11 cellular contexts compared by ENCODE assay signal in genomic region chr17:50685691-50686493, GRCh38. TPM values are rescaled to one million over a fixed set of nuclear protein-coding genes. Genes with fewer than 3 reads are reported as not detected.
A peak's percentile ranks its signal among the peaks of the same experiment; 100 is the strongest.
DNase-seq lines count a peak whose midpoint lies in the region; ATAC-seq and TF ChIP-seq lines count a peak whose summit lies in the region.
"Had no signal": no experiment of that assay in that cellular context is flagged by ENCODE, and none has a peak within 500 bp of the region (broad histone marks: within the 10 kb centered on the region; RNA-seq: fewer than 3 reads in every experiment).

No MANE protein-coding gene starts in this region.

- H3K27me3 ChIP-seq in BE2C (no peaks in the 10 kb centered on the region), Peyer's patch (no peaks in the 10 kb centered on the region), right atrium auricular region (no peaks in the 10 kb centered on the region), psoas muscle (ENCODE audit: insufficient read depth in 3 of 3, low read length in 2 of 3) (no peaks in the 10 kb centered on the region), smooth muscle cell (ENCODE audit: low read depth) (no peaks in the 10 kb centered on the region)

- H4K20me1 ChIP-seq in smooth muscle cell (ENCODE audit: low read depth), result no peaks in the 10 kb centered on the region

- DNase-seq in BE2C, result peak; percentile 3
- DNase-seq in Peyer's patch, result no peak
- DNase-seq in right atrium auricular region (ENCODE audit: low spot score), result no peak
- DNase-seq in psoas muscle, result no peak
- no peak for DNase-seq in WTC11 (ENCODE audit: low spot score)
- no peak for DNase-seq in activated CD4-positive, alpha-beta T cell treated with anti-CD3 and anti-CD28 coated beads for 4 hours
- no peak for DNase-seq in smooth muscle cell (lab: John Stamatoyannopoulos, UW; ENCODE audit: unreplicated experiment)
- DNase-seq in activated CD4-positive, alpha-beta T cell treated with anti-CD3 and anti-CD28 coated beads, Interleukin-2, amount 50 U/mL, for 1 hour, result no peak
- DNase-seq: cortex of kidney, NCI-H1105 had no signal

- H3K9ac ChIP-seq in smooth muscle cell (ENCODE audit: low read depth), result no peak overlapping the region

- peaks cover 5% of the 10 kb centered on the region for H3F3A ChIP-seq in smooth muscle cell (ENCODE audit: low read depth)

- no peak overlapping the region for H3K4me3 Mint-ChIP-seq in WTC11

- H3K4me2 ChIP-seq in smooth muscle cell, result no peak overlapping the region

- ATAC-seq in psoas muscle (no peak), WTC11 (no peak)
- ATAC-seq: activated naive CD4-positive, alpha-beta T cell treated with anti-CD3 and anti-CD28 coated beads, Interleukin-2, amount 50 U/mL, for 72 hours had no signal

- no peak overlapping the region for H2AFZ ChIP-seq in smooth muscle cell (ENCODE audit: low read depth)

- H3K9me3 Mint-ChIP-seq in WTC11, result no peaks in the 10 kb centered on the region
- H3K9me3 Mint-ChIP-seq: activated naive CD4-positive, alpha-beta T cell treated with anti-CD3 and anti-CD28 coated beads, Interleukin-2, amount 50 U/mL, for 72 hours had no signal

- H3K36me3 ChIP-seq in BE2C, result no peaks in the 10 kb centered on the region
- H3K36me3 ChIP-seq in Peyer's patch, result no peaks in the 10 kb centered on the region
- H3K36me3 ChIP-seq in right atrium auricular region, result no peaks in the 10 kb centered on the region
- no peaks in the 10 kb centered on the region for H3K36me3 ChIP-seq in psoas muscle (ENCODE audit: insufficient read depth in 1 of 2, low read depth in 1 of 2)
- no peaks in the 10 kb centered on the region for H3K36me3 ChIP-seq in smooth muscle cell (ENCODE audit: low read depth)

- H3K4me1 ChIP-seq in BE2C (peaks cover 28% of the 10 kb centered on the region), Peyer's patch (peaks cover 0 to 67% (median 10%) of the 10 kb centered on the region in 4 donors), right atrium auricular region (peaks cover 0 to 22% of the 10 kb centered on the region in 2 donors), psoas muscle (peaks cover 17% of the 10 kb centered on the region), smooth muscle cell (ENCODE audit: low read depth) (peaks cover 29% of the 10 kb centered on the region)

- no peaks in the 10 kb centered on the region for H3K79me2 ChIP-seq in smooth muscle cell (ENCODE audit: low read depth)

- H3K36me3 Mint-ChIP-seq in WTC11, result no peaks in the 10 kb centered on the region
- H3K36me3 Mint-ChIP-seq: activated naive CD4-positive, alpha-beta T cell treated with anti-CD3 and anti-CD28 coated beads, Interleukin-2, amount 50 U/mL, for 72 hours had no signal

- peaks cover 38% of the 10 kb centered on the region for H3K4me1 Mint-ChIP-seq in WTC11

- TF ChIP-seq POLR2A in Peyer's patch (IDR thresholded peaks at IDR 0.05), result no peak

- H3K27ac Mint-ChIP-seq in WTC11, result no peak overlapping the region; the same call in 1 of the 2 replicates
- H3K27ac Mint-ChIP-seq: activated naive CD4-positive, alpha-beta T cell treated with anti-CD3 and anti-CD28 coated beads, Interleukin-2, amount 50 U/mL, for 72 hours had no signal

- H3K27ac ChIP-seq in Peyer's patch, result peak overlapping the region in 3 of 4 donors; percentile 67 to 91 (median 89)
- H3K27ac ChIP-seq in right atrium auricular region, result peak overlapping the region; percentile 63 to 70
- peak overlapping the region; percentile 2 for H3K27ac ChIP-seq in psoas muscle
- H3K27ac ChIP-seq in smooth muscle cell (ENCODE audit: low read depth), result no peak overlapping the region

- intact Hi-C loops in psoas muscle (cut with DNase I), result no loop called here

- TF ChIP-seq CTCF in BE2C (IDR thresholded peaks at IDR 0.05; ENCODE audit: low read depth, low read length) (no peak), Peyer's patch (IDR thresholded peaks at IDR 0.05) (no peak), right atrium auricular region (IDR thresholded peaks at IDR 0.05) (no peak), psoas muscle (IDR thresholded peaks at IDR 0.05) (no peak), WTC11 (IDR thresholded peaks at IDR 0.05) (no peak), smooth muscle cell (IDR thresholded peaks at IDR 0.05; ENCODE audit: borderline replicate concordance, insufficient read depth, poor library complexity, severe bottlenecking) (no peak)

- CTCF ChIA-PET in WTC11 (lab: Charles Lee), result interaction anchor here (0.5 to 2.2 kb wide), 6 partner anchors 48 to 288 kb away, joined by 3 to 12 read pairs (median 5); partner anchors contain the start of gene LRRC59

- 62 to 79% (median 75%) methylated on average over 17 of the region's 17 CpGs for WGBS in psoas muscle, 3 donors
- 89% methylated on average over 17 of the region's 17 CpGs for WGBS in smooth muscle cell (ENCODE audit: low lambda C conversion rate)

- POLR2A ChIA-PET in WTC11 (lab: Charles Lee), result no interaction called here

- H3K4me3 ChIP-seq in BE2C (ENCODE audit: low read depth, low read length) (no peak overlapping the region), Peyer's patch (peak overlapping the region in 1 of 4 donors; percentile 10), right atrium auricular region (no peak overlapping the region), psoas muscle (no peak overlapping the region), smooth muscle cell (no peak overlapping the region)

- H3K9me3 ChIP-seq in BE2C (no peaks in the 10 kb centered on the region), Peyer's patch (no peaks in the 10 kb centered on the region), right atrium auricular region (no peaks in the 10 kb centered on the region), psoas muscle (no peaks in the 10 kb centered on the region), smooth muscle cell (replicated peaks; ENCODE audit: low read depth) (no peaks in the 10 kb centered on the region)

- H3K27me3 Mint-ChIP-seq in WTC11 (ENCODE audit: low read depth), result no peaks in the 10 kb centered on the region

TF ChIP-seq in WTC11, 78 proteins besides CTCF, POLR2A, EP300 and RAD21 (continues in another document):
- no peak for TF ChIP-seq USF2 (CRISPR knock-in tag; IDR thresholded peaks at IDR 0.05)
- TF ChIP-seq STAT6 (CRISPR knock-in tag; conservative IDR thresholded peaks at IDR 0.05; ENCODE audit: low read depth), result no peak
- TF ChIP-seq ZNF423 (CRISPR knock-in tag; IDR thresholded peaks at IDR 0.05), result no peak
- no peak for TF ChIP-seq IRF2 (CRISPR knock-in tag; IDR thresholded peaks at IDR 0.05; ENCODE audit: borderline replicate concordance, low read depth)
- no peak for TF ChIP-seq CREB1 (CRISPR knock-in tag; IDR thresholded peaks at IDR 0.05)
- TF ChIP-seq ZBTB21 (CRISPR knock-in tag; IDR thresholded peaks at IDR 0.05; ENCODE audit: borderline replicate concordance), result no peak
- TF ChIP-seq ZNF396 (CRISPR knock-in tag; IDR thresholded peaks at IDR 0.05; ENCODE audit: borderline replicate concordance), result no peak
- TF ChIP-seq TEAD4 (CRISPR knock-in tag; IDR thresholded peaks at IDR 0.05), result no peak
- no peak for TF ChIP-seq MYBL2 (CRISPR knock-in tag; IDR thresholded peaks at IDR 0.05)

RNA-seq across cellular contexts. Expression of gene ANKRD40, which starts 21.8 kb away (rescaled TPM):
- 32.3 TPM for polyA plus RNA-seq in BE2C (2012; ENCODE audit: insufficient read depth, insufficient read length, low read depth)
- 10 to 100 TPM; 18.2 to 24.7 (median 21.4) TPM for total RNA-seq in Peyer's patch
- 10 to 100 TPM; 30.5 to 33.8 TPM for total RNA-seq in right atrium auricular region
- 100 to 1,000 TPM in 3 of 4 donors, 10 to 100 TPM in 1; 91.8 to 132 (median 112) TPM for total RNA-seq in psoas muscle
- polyA plus RNA-seq in psoas muscle, result 100 to 1,000 TPM in 1 of 3 donors, 10 to 100 TPM in 2; 42.6 to 155 (median 46.6) TPM
- total RNA-seq in WTC11 (2021), result 43.3 to 45.3 TPM (median 45.3 TPM) in 3 replicates
- 17.6 and 19.5 TPM in 2 replicates for total RNA-seq in smooth muscle cell
- 8.2 and 10.1 TPM in 2 replicates for polyA plus RNA-seq in smooth muscle cell

RNA-seq across cellular contexts. Expression of gene LUC7L3, which starts 33.5 kb away (rescaled TPM):
- polyA plus RNA-seq in BE2C (2012; ENCODE audit: insufficient read depth, insufficient read length, low read depth), result 137 TPM
- total RNA-seq in Peyer's patch, result 1,000 to 10,000 TPM in 1 of 4 donors, 100 to 1,000 TPM in 2, 10 to 100 TPM in 1; 77.2 to 1,326 (median 139) TPM
- 10 to 100 TPM; 19.6 to 31.3 TPM for total RNA-seq in right atrium auricular region
- total RNA-seq in psoas muscle, result 10 to 100 TPM; 25.4 to 55.9 (median 49.9) TPM
- polyA plus RNA-seq in psoas muscle, result 100 to 1,000 TPM in 1 of 3 donors, 10 to 100 TPM in 2; 33.4 to 108 (median 49.2) TPM
- total RNA-seq in WTC11 (2021), result 182 to 190 TPM (median 186 TPM) in 3 replicates
- total RNA-seq in smooth muscle cell, result 59.6 and 77.8 TPM in 2 replicates
- polyA plus RNA-seq in smooth muscle cell, result 75.9 and 110 TPM in 2 replicates

RNA-seq across cellular contexts. Expression of gene ABCC3, which starts 51.2 kb away (rescaled TPM):
- polyA plus RNA-seq in BE2C (2012; ENCODE audit: insufficient read depth, insufficient read length, low read depth), result 2.9 TPM
- total RNA-seq in Peyer's patch (100 to 1,000 TPM; 190 to 683 (median 305) TPM), right atrium auricular region (1 to 10 TPM; 1.4 to 4.5 TPM), psoas muscle (1 to 10 TPM in 2 of 4 donors, under 1 TPM in 2; 0.36 to 1.6 (median 0.94) TPM), WTC11 (2021) (0.92 to 2.6 TPM (median 0.99 TPM) in 3 replicates), smooth muscle cell (1.3 and 4.3 TPM in 2 replicates)
- polyA plus RNA-seq in psoas muscle (1 to 10 TPM in 1 of 3 donors, under 1 TPM in 2; 0.39 to 1.2 (median 0.45) TPM), smooth muscle cell (1.3 and 6.3 TPM in 2 replicates)
- total RNA-seq: activated naive CD4-positive, alpha-beta T cell treated with anti-CD3 and anti-CD28 coated beads, Interleukin-2, amount 50 U/mL, for 72 hours had no signal

Comparison
In these comparisons a context has a peak if more than half of its experiments do, and no peak if none do; other contexts are left out.
1. RNA of gene ABCC3, which starts 51.2 kb away (total RNA-seq): 190 to 683 TPM in Peyer's patch; 1.4 to 4.5 TPM in right atrium auricular region, 1.3 to 4.3 TPM in smooth muscle cell, 0.36 to 1.6 TPM in psoas muscle and 0.92 to 2.6 TPM in WTC11; every median in the first group is over 10 times any median in the second.